Comparison of ENCODE assay signal across 9 cellular contexts in genomic region chr7:94394399-94395140, GRCh38. TPM values are rescaled to one million over a fixed set of nuclear protein-coding genes. Genes with fewer than 3 reads are reported as not detected.
DNase-seq lines count a peak whose midpoint lies in the region; ATAC-seq lines count a peak whose summit lies in the region.
"Had no signal": no experiment of that assay in that cellular context is flagged by ENCODE, and none has a peak within 500 bp of the region (broad histone marks: within the 10 kb centered on the region; RNA-seq: fewer than 3 reads in every experiment).

TSS of gene COL1A2 (plus strand) at chr7:94394895. CDS start at chr7:94395032, 137 bp downstream.

- peaks cover 7 to 27% of the 10 kb centered on the region in 2 donors for H3K36me3 ChIP-seq in muscle layer of duodenum (ENCODE audit: control insufficient read depth in 1 of 2, insufficient read depth in 2 of 2, low read length in 2 of 2)

- no peaks in the 10 kb centered on the region for H3K36me3 Mint-ChIP-seq in T-helper 2 cell treated with Interferon-gamma antibody and Interleukin-4, amounts not matched to agents 5 μg/mL and 100 μg/mL, for 36 hours (ENCODE audit: low read depth)

- H3K9me3 Mint-ChIP-seq in T-helper 2 cell treated with Interferon-gamma antibody and Interleukin-4, amounts not matched to agents 5 μg/mL and 100 μg/mL, for 36 hours: no peaks in the 10 kb centered on the region

- peak within 1 kb of the TSS; percentile 99 for H3K27ac ChIP-seq in muscle layer of duodenum (ENCODE audit: low read length)

- DNase-seq in NCI-H2029 (lab: John Stamatoyannopoulos, UW) (peak; percentile 3), NCI-H2029 treated with DMSO at 0.1 percent for 48 hours (lab: John Stamatoyannopoulos, UW) (no peak), hypothalamus (lab: John Stamatoyannopoulos, UW) (no peak), HuH-7.5 (ENCODE audit: low spot score) (no peak)
- DNase-seq in T-helper 2 cell treated with Interferon-gamma antibody and Interleukin-4, amounts not matched to agents 5 μg/mL and 100 μg/mL, for 36 hours (ENCODE audit: low spot score): peak; percentile 20

- no peaks in the 10 kb centered on the region for H3K9me3 ChIP-seq in muscle layer of duodenum (ENCODE audit: control insufficient read depth in 1 of 2, low read length in 2 of 2)
- H3K9me3 ChIP-seq: A549 had no signal

- no peak within 1 kb of the TSS for H3K27ac Mint-ChIP-seq in T-helper 2 cell treated with Interferon-gamma antibody and Interleukin-4, amounts not matched to agents 5 μg/mL and 100 μg/mL, for 36 hours

- H3K4me1 Mint-ChIP-seq in T-helper 2 cell treated with Interferon-gamma antibody and Interleukin-4, amounts not matched to agents 5 μg/mL and 100 μg/mL, for 36 hours (ENCODE audit: low read depth): peaks cover 26% of the 10 kb centered on the region

- peaks cover 3% of the 10 kb centered on the region for H3K27me3 Mint-ChIP-seq in T-helper 2 cell treated with Interferon-gamma antibody and Interleukin-4, amounts not matched to agents 5 μg/mL and 100 μg/mL, for 36 hours (ENCODE audit: low read depth)

- ATAC-seq in esophagus mucosa (peak; percentile 62), GM21381 (IDR thresholded peaks at IDR 0.05; ENCODE audit: unreplicated experiment) (no peak)

- H3K4me1 ChIP-seq in muscle layer of duodenum (ENCODE audit: control insufficient read depth in 1 of 2, insufficient read depth in 2 of 2, low read length in 2 of 2): peaks cover 7 to 44% of the 10 kb centered on the region in 2 donors

- no peaks in the 10 kb centered on the region for H3K27me3 ChIP-seq in muscle layer of duodenum (ENCODE audit: low read depth, low read length)

- H3K4me3 ChIP-seq in muscle layer of duodenum (ENCODE audit: low read depth in 1 of 2, low read length in 2 of 2): peak within 1 kb of the TSS; percentile 85 to 91
- H3K4me3 ChIP-seq: A549 had no signal

- peak within 1 kb of the TSS; percentile 76 for H3K4me3 Mint-ChIP-seq in T-helper 2 cell treated with Interferon-gamma antibody and Interleukin-4, amounts not matched to agents 5 μg/mL and 100 μg/mL, for 36 hours

RNA-seq across cellular contexts. Expression of gene COL1A2, which starts in this region (rescaled TPM):
- 21.9 TPM for total RNA-seq in esophagus mucosa

Comparison
In these comparisons a context has a peak if more than half of its experiments do, and no peak if none do; other contexts are left out.
1. DNase-seq: peak in NCI-H2029 (single experiment) and T-helper 2 cell treated with Interferon-gamma antibody and Interleukin-4, amounts not matched to agents 5 μg/mL and 100 μg/mL, for 36 hours (single experiment); none in NCI-H2029 treated with DMSO at 0.1 percent for 48 hours (single experiment), hypothalamus (0 of 51) and HuH-7.5 (single experiment).